Comparison of ENCODE assay signal across 1 cellular context in genomic region chr18:13813271-13813849, GRCh38.
TF ChIP-seq lines count a peak whose summit lies in the region.

No MANE protein-coding gene starts in this region.

TF ChIP-seq in HepG2, 621 proteins besides CTCF, POLR2A, EP300 and RAD21 (continued from another document):
- no peak for TF ChIP-seq GLMP (CRISPR knock-in tag; IDR thresholded peaks at IDR 0.05; ENCODE audit: borderline replicate concordance)
- no peak for TF ChIP-seq NFATC3 (CRISPR knock-in tag; IDR thresholded peaks at IDR 0.05)
- peak; percentile 59 for TF ChIP-seq SMC3 (IDR thresholded peaks at IDR 0.05; ENCODE audit: low read length)
- no peak for TF ChIP-seq ZNF460 (CRISPR knock-in tag; IDR thresholded peaks at IDR 0.05; ENCODE audit: borderline replicate concordance)
- TF ChIP-seq RAD51 (IDR thresholded peaks at IDR 0.05; ENCODE audit: borderline replicate concordance): no peak
- TF ChIP-seq ZNF609 (CRISPR knock-in tag; IDR thresholded peaks at IDR 0.05; ENCODE audit: borderline replicate concordance): no peak
- no peak for TF ChIP-seq NR2F1 (CRISPR knock-in tag; IDR thresholded peaks at IDR 0.05)
- no peak for TF ChIP-seq ETS1 (CRISPR knock-in tag; IDR thresholded peaks at IDR 0.05)
- peak; percentile 85 for TF ChIP-seq FOSL2 (CRISPR knock-in tag; IDR thresholded peaks at IDR 0.05)
- no peak for TF ChIP-seq ZNF883 (CRISPR knock-in tag; IDR thresholded peaks at IDR 0.05; ENCODE audit: not compliant biosample characterization)
- TF ChIP-seq STAG1 (CRISPR knock-in tag; IDR thresholded peaks at IDR 0.05): peak; percentile 67
- no peak for TF ChIP-seq CSRNP1 (CRISPR knock-in tag; IDR thresholded peaks at IDR 0.05)
- no peak for TF ChIP-seq MTERF4 (CRISPR knock-in tag; IDR thresholded peaks at IDR 0.05)
- no peak for TF ChIP-seq SSRP1 (CRISPR knock-in tag; IDR thresholded peaks at IDR 0.05)
- TF ChIP-seq KAT7 (CRISPR knock-in tag; IDR thresholded peaks at IDR 0.05; ENCODE audit: borderline replicate concordance): no peak
